Comparison of ENCODE assay signal across 8 cellular contexts in genomic region chr9:131349522-131349880, GRCh38. TPM values are rescaled to one million over a fixed set of nuclear protein-coding genes. Genes with fewer than 3 reads are reported as not detected.
DNase-seq lines count a peak whose midpoint lies in the region; ATAC-seq and TF ChIP-seq lines count a peak whose summit lies in the region.

No MANE protein-coding gene starts in this region.

- H3K9me3 ChIP-seq in A673 (ENCODE audit: low read depth, low read length, poor library complexity, severe bottlenecking): no peaks in the 10 kb centered on the region
- H3K9me3 ChIP-seq in HCT116 (ENCODE audit: control insufficient read depth in 1 of 2, insufficient read depth in 1 of 2, low read depth in 1 of 2, low read length in 2 of 2): no peaks in the 10 kb centered on the region
- H3K9me3 ChIP-seq in adipocyte (ENCODE audit: control insufficient read depth, low read length): no peaks in the 10 kb centered on the region

- H3K4me1 ChIP-seq in A673 (ENCODE audit: insufficient read depth, low read length, poor library complexity, severe bottlenecking) (peaks cover 9% of the 10 kb centered on the region), HCT116 (ENCODE audit: control insufficient read depth in 1 of 2, insufficient read depth in 2 of 2, low read length in 2 of 2) (peaks cover 0 to 9% of the 10 kb centered on the region in 2 experiments; a peak in 1 of 4 replicates), adipocyte (ENCODE audit: control insufficient read depth, insufficient read depth, low read length) (no peaks in the 10 kb centered on the region), mesendoderm (ENCODE audit: control insufficient read depth, low read depth, low read length) (peaks cover 3% of the 10 kb centered on the region)

- WGBS in mesendoderm (ENCODE audit: extremely low coverage, insufficient coverage, low lambda C conversion rate): no CpG with 5 or more reads among the region's 5 CpGs

- H4K5ac ChIP-seq in mesendoderm (ENCODE audit: low read length): no peak overlapping the region

- peak overlapping the region; percentile 43 for H2AK5ac ChIP-seq in mesendoderm (ENCODE audit: low read length)

- no peak for TF ChIP-seq CTCF in A673 (conservative IDR thresholded peaks at IDR 0.05; ENCODE audit: low read depth, low read length)
- no peak for TF ChIP-seq CTCF in HCT116 (IDR thresholded peaks at IDR 0.05 in 2 of 3, conservative IDR thresholded peaks at IDR 0.05 in 1 of 3; ENCODE audit: borderline replicate concordance in 1 of 3, insufficient read depth in 1 of 3, low read depth in 2 of 3, low read length in 2 of 3)

- DNase-seq in A673 (ENCODE audit: low spot score) (no peak), HCT116 (ENCODE audit: low read depth, low spot score) (no peak), adipocyte (ENCODE audit: low read depth) (no peak), mesendoderm (no peak), germinal center (ENCODE audit: low spot score) (no peak)
- DNase-seq in stimulated activated CD4-positive, alpha-beta T cell treated with anti-CD3 and anti-CD28 coated beads, Interleukin-4, amount 100 ng/mL, for 1 hour: no peak

- peak overlapping the region; percentile 39 for H2AFZ ChIP-seq in HCT116 (ENCODE audit: low read depth, low read length, poor library complexity, severe bottlenecking)

- ATAC-seq in HCT116: no peak
- no peak for ATAC-seq in HG03521 (IDR thresholded peaks at IDR 0.05; ENCODE audit: unreplicated experiment)
- ATAC-seq in HG03108 (IDR thresholded peaks at IDR 0.05; ENCODE audit: unreplicated experiment): no peak

- H2BK5ac ChIP-seq in mesendoderm (ENCODE audit: low read length): no peak overlapping the region

- H3K9ac ChIP-seq in HCT116 (ENCODE audit: low read length) (peak overlapping the region; percentile 14; the same call in 1 of the 2 replicates), adipocyte (ENCODE audit: low read length) (peak overlapping the region; percentile 53), mesendoderm (ENCODE audit: low read length) (peak overlapping the region; percentile 76)

- POLR2A ChIA-PET in A673 (lab: Charles Lee; ENCODE audit: low non-redundant PET): interaction anchor here (0.7 kb wide), 1 partner anchor 1430 kb away, joined by 3 read pairs; no protein-coding TSS in a partner anchor
- POLR2A ChIA-PET in HCT116 (lab: Charles Lee): interaction anchor here (1.2 kb wide), 1 partner anchor 291 kb away, joined by 3 read pairs; no protein-coding TSS in a partner anchor

- no peak overlapping the region for H3K4ac ChIP-seq in mesendoderm (ENCODE audit: low read depth, low read length)

- no peaks in the 10 kb centered on the region for H3K9me2 ChIP-seq in HCT116 (ENCODE audit: insufficient read depth)

- H3K18ac ChIP-seq in mesendoderm (ENCODE audit: low read length): no peak overlapping the region

- BruUV-seq in A673 (replicated peaks; lab: Mats Ljungman, UMichigan) (no TSS peak), HCT116 (replicated peaks; lab: Mats Ljungman, UMichigan) (no TSS peak)

- no peaks in the 10 kb centered on the region for H3K36me3 ChIP-seq in A673 (ENCODE audit: insufficient read depth, low read length, poor library complexity, severe bottlenecking)
- H3K36me3 ChIP-seq in HCT116 (ENCODE audit: control insufficient read depth in 1 of 2, insufficient read depth in 2 of 2, low read length in 2 of 2): no peaks in the 10 kb centered on the region
- no peaks in the 10 kb centered on the region for H3K36me3 ChIP-seq in adipocyte (ENCODE audit: control insufficient read depth, insufficient read depth, low read length, severe bottlenecking)
- H3K36me3 ChIP-seq in mesendoderm (ENCODE audit: control insufficient read depth, insufficient read depth, low read length): no peaks in the 10 kb centered on the region

- H3K4me3 ChIP-seq in A673 (ENCODE audit: low read depth, low read length, poor library complexity, severe bottlenecking) (peak overlapping the region; percentile 39), HCT116 (replicated peaks in 1 of 2; ENCODE audit: low read depth in 1 of 2, low read length in 2 of 2) (peak overlapping the region in 1 of 2 experiments; percentile 50; a peak in 2 of 4 replicates), adipocyte (ENCODE audit: low read length) (peak overlapping the region; percentile 65), mesendoderm (ENCODE audit: low read length) (no peak overlapping the region)

- RAD21 ChIA-PET in HCT116 (lab: Charles Lee; ENCODE audit: low non-redundant PET in 1 of 2, low total read pairs in 2 of 2, uncharacterized antibody in 2 of 2, unreplicated experiment in 2 of 2): interaction anchor here in 1 of 2 experiments (0.8 kb wide), 1 partner anchor 182 kb away, joined by 3 read pairs; the partner anchor contains the start of gene UCK1

- TF ChIP-seq POLR2A in HCT116 (IDR thresholded peaks at IDR 0.05; ENCODE audit: borderline replicate concordance, extremely low read depth, insufficient read depth, insufficient read length): no peak

- no peak for TF ChIP-seq RAD21 in HCT116 (IDR thresholded peaks at IDR 0.05; ENCODE audit: low read depth)

- no peaks in the 10 kb centered on the region for H3K79me1 ChIP-seq in mesendoderm (ENCODE audit: low read length)

- H3K4me2 ChIP-seq in HCT116 (ENCODE audit: low read length) (peak overlapping the region; percentile 78), mesendoderm (ENCODE audit: low read length) (peak overlapping the region; percentile 53)

- H2BK120ac ChIP-seq in mesendoderm (ENCODE audit: low read depth, low read length): no peak overlapping the region

- H3K56ac ChIP-seq in mesendoderm (ENCODE audit: low read length): peak overlapping the region; percentile 93

- H3K23ac ChIP-seq in mesendoderm (ENCODE audit: low read length): no peak overlapping the region

- CTCF ChIA-PET in A673 (lab: Charles Lee) (interaction anchor here (0.6 to 1.6 kb wide), 8 partner anchors 11 to 134 kb away, joined by 3 to 11 read pairs (median 5); no protein-coding TSS in a partner anchor), HCT116 (lab: Charles Lee) (interaction anchor here (1.0 to 2.4 kb wide), 9 partner anchors 10 to 303 kb away, joined by 3 to 25 read pairs (median 5); no protein-coding TSS in a partner anchor)

- intact Hi-C loops in A673 (cut with micrococcal nuclease; ENCODE audit: unreplicated experiment): no loop called here
- intact Hi-C loops in HCT116 (cut with micrococcal nuclease): no loop called here

- no peak overlapping the region for H4K8ac ChIP-seq in mesendoderm (ENCODE audit: low read depth, low read length)

- H3K27ac ChIP-seq in A673 (ENCODE audit: low read depth, low read length, poor library complexity, severe bottlenecking) (no peak overlapping the region), HCT116 (ENCODE audit: low read depth, low read length) (no peak overlapping the region), mesendoderm (ENCODE audit: low read depth, low read length) (no peak overlapping the region)

- no peaks in the 10 kb centered on the region for H4K20me1 ChIP-seq in HCT116 (ENCODE audit: insufficient read depth)

- H3K79me2 ChIP-seq in HCT116 (ENCODE audit: insufficient read depth, low read length): no peaks in the 10 kb centered on the region
- no peaks in the 10 kb centered on the region for H3K79me2 ChIP-seq in mesendoderm (ENCODE audit: control insufficient read depth, insufficient read depth, low read length)

- H2BK15ac ChIP-seq in mesendoderm (replicated peaks; ENCODE audit: low read depth): no peak overlapping the region

- no peaks in the 10 kb centered on the region for H3K27me3 ChIP-seq in A673 (replicated peaks; ENCODE audit: insufficient read depth, low read depth, low read length, poor library complexity)
- H3K27me3 ChIP-seq in HCT116 (ENCODE audit: insufficient read depth, low read length): no peaks in the 10 kb centered on the region
- H3K27me3 ChIP-seq in adipocyte (replicated peaks; ENCODE audit: control insufficient read depth, insufficient read depth, low read length): no peaks in the 10 kb centered on the region
- H3K27me3 ChIP-seq in mesendoderm (ENCODE audit: insufficient read depth, low read length, poor library complexity): no peaks in the 10 kb centered on the region

TF ChIP-seq in HCT116, 20 proteins besides CTCF, POLR2A, EP300 and RAD21:
- TF ChIP-seq ZFX (IDR thresholded peaks at IDR 0.05): no peak

RNA-seq across cellular contexts. Expression of gene PRRC2B, which starts 44.4 kb away (rescaled TPM):
- total RNA-seq in A673 (2021) (317 and 318 TPM in 2 replicates), HCT116 (2021; ENCODE audit: unreplicated experiment) (170 TPM)
- polyA plus RNA-seq in HCT116 (2012): 59.0 and 60.8 TPM in 2 replicates
- polyA plus RNA-seq in mesendoderm (2013, experiment 1 of 2): 62.7 TPM
- polyA plus RNA-seq in mesendoderm (2013, experiment 2 of 2): 70.0 TPM

RNA-seq across cellular contexts. Expression of gene PLPP7, which starts 60.0 kb away (rescaled TPM):
- total RNA-seq in A673 (2021) (not detected in 2 replicates), HCT116 (2021; ENCODE audit: unreplicated experiment) (0.37 TPM)
- 0.12 and 0.17 TPM in 2 replicates for polyA plus RNA-seq in HCT116 (2012)
- 0.56 TPM for polyA plus RNA-seq in mesendoderm (2013, experiment 1 of 2)
- polyA plus RNA-seq in mesendoderm (2013, experiment 2 of 2): 0.62 TPM

Comparison
In these comparisons a context has a peak if more than half of its experiments do, and no peak if none do; other contexts are left out.
1. H3K9ac ChIP-seq: peak in every context shown above with its lines; median percentile 76 in mesendoderm; 53 in adipocyte; 14 in HCT116.